In genomic region chr1:225426395-225427248, GRCh38 we compare ENCODE assay signal across 1 cellular context.
TF ChIP-seq lines count a peak whose summit lies in the region.

No MANE protein-coding gene starts in this region.

TF ChIP-seq in HepG2, 621 proteins besides CTCF, POLR2A, EP300 and RAD21 (continued from another document):
- TF ChIP-seq ZNF737 (CRISPR knock-in tag; IDR thresholded peaks at IDR 0.05; ENCODE audit: borderline replicate concordance) (no peak), MLX (CRISPR knock-in tag; IDR thresholded peaks at IDR 0.05) (no peak), ZNF234 (CRISPR knock-in tag; conservative IDR thresholded peaks at IDR 0.05) (no peak), RFX5 (IDR thresholded peaks at IDR 0.05; ENCODE audit: low read depth, low read length) (no peak), SRSF9 (IDR thresholded peaks at IDR 0.05; ENCODE audit: borderline replicate concordance, insufficient read depth, low read depth, low read length, poor library complexity, severe bottlenecking) (no peak), CBFB (CRISPR knock-in tag; IDR thresholded peaks at IDR 0.05) (no peak), DNMT3B (CRISPR knock-in tag; conservative IDR thresholded peaks at IDR 0.05) (no peak), ONECUT2 (CRISPR knock-in tag; IDR thresholded peaks at IDR 0.05) (no peak), FOXO1 (CRISPR knock-in tag; IDR thresholded peaks at IDR 0.05) (no peak), SP4 (CRISPR knock-in tag; IDR thresholded peaks at IDR 0.05) (no peak), ZNF660 (CRISPR knock-in tag; IDR thresholded peaks at IDR 0.05; ENCODE audit: borderline replicate concordance, low read depth) (no peak), ZNF569 (CRISPR knock-in tag; IDR thresholded peaks at IDR 0.05; ENCODE audit: borderline replicate concordance) (no peak), NFIB (CRISPR knock-in tag; IDR thresholded peaks at IDR 0.05; ENCODE audit: borderline replicate concordance) (no peak), SETDB1 (CRISPR knock-in tag; IDR thresholded peaks at IDR 0.05; ENCODE audit: borderline replicate concordance) (no peak), ZNF30 (CRISPR knock-in tag; IDR thresholded peaks at IDR 0.05) (no peak), SAP130 (CRISPR knock-in tag; IDR thresholded peaks at IDR 0.05; ENCODE audit: low read depth) (peak; percentile 35; the same call in 1 of the 2 replicates), RBM39 (IDR thresholded peaks at IDR 0.05; ENCODE audit: low read depth, low read length, poor library complexity, severe bottlenecking) (no peak), KMT2A (CRISPR knock-in tag; IDR thresholded peaks at IDR 0.05) (0 out of 2 replicates have a peak, but pooled peaks have one; percentile 58), CEBPZ (IDR thresholded peaks at IDR 0.05; ENCODE audit: low read length) (no peak), SIN3B (IDR thresholded peaks at IDR 0.05; ENCODE audit: low read length) (no peak), PAWR (CRISPR knock-in tag; IDR thresholded peaks at IDR 0.05; ENCODE audit: borderline replicate concordance) (no peak), NFKB2 (CRISPR knock-in tag; IDR thresholded peaks at IDR 0.05; ENCODE audit: borderline replicate concordance) (no peak), ZNF800 (CRISPR knock-in tag; IDR thresholded peaks at IDR 0.05) (no peak), ATF2 (CRISPR knock-in tag; IDR thresholded peaks at IDR 0.05) (no peak), ZNF431 (CRISPR knock-in tag; IDR thresholded peaks at IDR 0.05; ENCODE audit: borderline replicate concordance, low read depth) (no peak; the same call in 1 of the 2 replicates), ZNF333 (CRISPR knock-in tag; IDR thresholded peaks at IDR 0.05; ENCODE audit: borderline replicate concordance) (no peak), KLF13 (CRISPR knock-in tag; IDR thresholded peaks at IDR 0.05) (no peak), MYC (CRISPR knock-in tag; IDR thresholded peaks at IDR 0.05; ENCODE audit: borderline replicate concordance) (peak; percentile 59; the same call in 1 of the 2 replicates), RELA (CRISPR knock-in tag; IDR thresholded peaks at IDR 0.05) (no peak), CHCHD3 (CRISPR knock-in tag; IDR thresholded peaks at IDR 0.05) (no peak)
